19 cellular contexts compared by ENCODE assay signal in the genomic region with DNA sequence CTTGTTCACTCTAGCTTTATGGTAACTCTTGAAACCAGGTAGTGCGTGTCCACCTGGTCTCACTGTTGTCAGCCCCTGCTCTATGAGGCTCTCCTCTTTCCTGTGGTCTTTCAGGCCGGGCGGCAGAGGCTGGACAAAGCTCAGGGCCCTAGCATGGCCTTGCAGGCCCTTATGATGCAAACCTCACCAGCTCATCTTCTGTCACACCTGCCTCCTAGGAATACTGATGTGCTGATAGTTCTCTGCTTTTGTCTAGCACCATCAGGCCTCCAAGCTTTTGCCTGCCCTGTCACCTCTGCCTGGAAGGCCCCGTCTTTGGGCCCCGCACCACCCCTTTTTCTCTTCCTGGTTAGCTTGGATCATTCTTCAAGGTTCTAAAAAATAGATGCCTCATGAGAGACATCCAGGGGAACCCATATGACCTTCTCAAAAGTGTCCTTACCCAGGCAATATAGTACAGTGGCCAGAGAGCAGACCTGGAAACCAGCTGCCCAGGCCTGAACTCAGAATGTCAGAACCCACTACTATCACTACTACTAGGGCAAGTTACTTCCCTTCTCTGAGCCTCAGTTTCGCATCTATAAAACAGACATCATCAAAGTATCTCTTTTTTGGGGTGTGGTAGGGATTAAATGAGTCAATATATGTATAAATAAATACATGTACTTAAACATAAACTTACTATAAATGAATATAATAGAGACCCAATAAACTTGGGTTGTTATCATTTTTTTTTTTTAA.
A peak's percentile ranks its signal among the peaks of the same experiment; 100 is the strongest.
DNase-seq lines count a peak whose midpoint lies in the region; ATAC-seq and TF ChIP-seq lines count a peak whose summit lies in the region.
"Had no signal": no experiment of that assay in that cellular context is flagged by ENCODE, and none has a peak within 500 bp of the region (broad histone marks: within the 10 kb centered on the region; RNA-seq: fewer than 3 reads in every experiment).

No MANE protein-coding gene starts in this region.

- TF ChIP-seq RAD21 in SK-N-SH (IDR thresholded peaks at IDR 0.05; ENCODE audit: low read length): no peak

- TF ChIP-seq CTCF in MCF 10A (IDR thresholded peaks at IDR 0.05; ENCODE audit: unreplicated experiment): no peak
- no peak for TF ChIP-seq CTCF in breast epithelium (IDR thresholded peaks at IDR 0.05)
- TF ChIP-seq CTCF in omental fat pad (IDR thresholded peaks at IDR 0.05): no peak
- no peak for TF ChIP-seq CTCF in SK-N-SH (IDR thresholded peaks at IDR 0.05)
- TF ChIP-seq CTCF in GM10266 (IDR thresholded peaks at IDR 0.05; ENCODE audit: control insufficient read depth, insufficient read depth, low read depth, missing control alignments): no peak

- H3K4me2 ChIP-seq in SK-N-SH: no peak overlapping the region
- H3K4me2 ChIP-seq: A549 had no signal

- H3K79me2 ChIP-seq in SK-N-SH (ENCODE audit: insufficient read depth): no peaks in the 10 kb centered on the region

- CTCF ChIA-PET in MCF 10A (lab: Yijun Ruan, JAX): interaction anchor here (0.9 to 1.0 kb wide), 3 partner anchors 18 to 466 kb away, joined by 3 to 4 read pairs (median 3); no protein-coding TSS in a partner anchor
- CTCF ChIA-PET in CD4-positive, alpha-beta memory T cell (lab: Charles Lee; ENCODE audit: partially characterized antibody): interaction anchor here (1.0 to 1.1 kb wide), 2 partner anchors 20 to 87 kb away, joined by 3 read pairs; no protein-coding TSS in a partner anchor
- CTCF ChIA-PET in SK-N-SH (lab: Yijun Ruan, JAX): no interaction called here

- no peak overlapping the region for H3K4me3 Mint-ChIP-seq in MCF 10A (ENCODE audit: unreplicated experiment)
- no peak overlapping the region for H3K4me3 Mint-ChIP-seq in dendritic cell treated with granulocyte-macrophage colony-stimulating factor and Interleukin-4, amounts not matched to agents 40 ng/mL and 50 ng/mL, for 4 days
- H3K4me3 Mint-ChIP-seq in CD4-positive, alpha-beta memory T cell: no peak overlapping the region
- H3K4me3 Mint-ChIP-seq: CD8-positive, alpha-beta memory T cell had no signal

- H3K4me1 Mint-ChIP-seq in MCF 10A (ENCODE audit: insufficient read depth, unreplicated experiment): peaks cover 34% of the 10 kb centered on the region
- peaks cover 51% of the 10 kb centered on the region for H3K4me1 Mint-ChIP-seq in dendritic cell treated with granulocyte-macrophage colony-stimulating factor and Interleukin-4, amounts not matched to agents 40 ng/mL and 50 ng/mL, for 4 days (ENCODE audit: low read depth)
- peaks cover 0 to 4% (median 0%) of the 10 kb centered on the region in 4 donors for H3K4me1 Mint-ChIP-seq in CD4-positive, alpha-beta memory T cell
- H3K4me1 Mint-ChIP-seq: CD8-positive, alpha-beta memory T cell had no signal

- intact Hi-C loops in MCF 10A (cut with micrococcal nuclease): no loop called here
- intact Hi-C loops in breast epithelium (cut with DNase I; ENCODE audit: low total_unique reads): no loop called here
- intact Hi-C loops in dendritic cell treated with granulocyte-macrophage colony-stimulating factor and Interleukin-4, amounts not matched to agents 40 ng/mL and 50 ng/mL, for 4 days (cut with micrococcal nuclease): no loop called here
- intact Hi-C loops in CD4-positive, alpha-beta memory T cell (cut with micrococcal nuclease): no loop called here

- DNase-seq in MCF 10A (ENCODE audit: unreplicated experiment): no peak
- DNase-seq in breast epithelium (ENCODE audit: low spot score in 2 of 2): no peak
- DNase-seq in omental fat pad (ENCODE audit: low spot score): peak; percentile 9
- no peak for DNase-seq in CD4-positive, alpha-beta memory T cell
- no peak for DNase-seq in SK-N-SH
- no peak for DNase-seq in GM10266 (ENCODE audit: extremely low spot score)
- DNase-seq: CD8-positive, alpha-beta memory T cell; GOT3; KBM-7; MV-4-11; NCI-H187; NCI-H345; NCI-H524 treated with DMSO at 0.1 percent for 48 hours; PC-3; RPMI8226 had no signal

- WGBS in SK-N-SH (ENCODE audit: low lambda C conversion rate): 96% methylated on average over 6 of the region's 6 CpGs

- BruUV-seq in MCF 10A (replicated peaks; lab: Mats Ljungman, UMichigan): no TSS peak

- TF ChIP-seq POLR2A in breast epithelium (IDR thresholded peaks at IDR 0.05): no peak

- H3K4me1 ChIP-seq in breast epithelium (peaks cover 0 to 3% of the 10 kb centered on the region in 2 donors), SK-N-SH (ENCODE audit: control insufficient read depth in 1 of 2, insufficient read depth in 2 of 2, low read depth in 1 of 2, low read length in 1 of 2) (peaks cover 0 to 14% of the 10 kb centered on the region in 2 experiments; a peak in 2 of 4 replicates)
- peaks cover 8% of the 10 kb centered on the region for H3K4me1 ChIP-seq in CD4-positive, alpha-beta memory T cell (ENCODE audit: insufficient read depth, low read length)

- no peak for ATAC-seq in omental fat pad (ENCODE audit: low FRiP score)
- ATAC-seq: A549, HCT116, PC-3 had no signal

- no peaks in the 10 kb centered on the region for H3K27me3 Mint-ChIP-seq in MCF 10A (ENCODE audit: insufficient read depth, unreplicated experiment)
- H3K27me3 Mint-ChIP-seq in dendritic cell treated with granulocyte-macrophage colony-stimulating factor and Interleukin-4, amounts not matched to agents 40 ng/mL and 50 ng/mL, for 4 days: peaks cover 7% of the 10 kb centered on the region
- H3K27me3 Mint-ChIP-seq in CD4-positive, alpha-beta memory T cell: no peaks in the 10 kb centered on the region

- no peaks in the 10 kb centered on the region for H3K9me2 ChIP-seq in SK-N-SH

- H3K4me3 ChIP-seq in breast epithelium (no peak overlapping the region), SK-N-SH (ENCODE audit: low read depth in 2 of 2, low read length in 1 of 2) (no peak overlapping the region)
- H3K4me3 ChIP-seq in CD4-positive, alpha-beta memory T cell (ENCODE audit: low read length in 2 of 2): no peak overlapping the region
- H3K4me3 ChIP-seq: A549, BLaER1 had no signal

- H4K20me1 ChIP-seq in SK-N-SH (ENCODE audit: insufficient read depth): no peaks in the 10 kb centered on the region
- H4K20me1 ChIP-seq: BLaER1 had no signal

- no peak for TF ChIP-seq EP300 in SK-N-SH (IDR thresholded peaks at IDR 0.05; ENCODE audit: borderline replicate concordance in 1 of 2, low read depth in 1 of 2, low read length in 1 of 2)

- H3K9me3 Mint-ChIP-seq in MCF 10A (ENCODE audit: unreplicated experiment): peaks cover 7% of the 10 kb centered on the region
- H3K9me3 Mint-ChIP-seq in dendritic cell treated with granulocyte-macrophage colony-stimulating factor and Interleukin-4, amounts not matched to agents 40 ng/mL and 50 ng/mL, for 4 days: no peaks in the 10 kb centered on the region
- peaks cover 0 to 7% (median under 1%) of the 10 kb centered on the region in 8 donors for H3K9me3 Mint-ChIP-seq in CD4-positive, alpha-beta memory T cell
- H3K9me3 Mint-ChIP-seq: CD8-positive, alpha-beta memory T cell had no signal

- no peak overlapping the region for H2AFZ ChIP-seq in SK-N-SH (ENCODE audit: low read depth)

- H3K27ac ChIP-seq in breast epithelium (no peak overlapping the region), SK-N-SH (ENCODE audit: low read depth in 2 of 2, low read length in 1 of 2) (no peak overlapping the region)
- no peak overlapping the region for H3K27ac ChIP-seq in CD4-positive, alpha-beta memory T cell (ENCODE audit: low read depth, low read length)
- H3K27ac ChIP-seq: BLaER1 had no signal

- H3K27ac Mint-ChIP-seq in MCF 10A (ENCODE audit: low read depth, unreplicated experiment): peak overlapping the region; percentile 49
- peak overlapping the region; percentile 17 for H3K27ac Mint-ChIP-seq in dendritic cell treated with granulocyte-macrophage colony-stimulating factor and Interleukin-4, amounts not matched to agents 40 ng/mL and 50 ng/mL, for 4 days
- peak overlapping the region in 2 of 7 donors; percentile 13 to 80 for H3K27ac Mint-ChIP-seq in CD4-positive, alpha-beta memory T cell

- H3K27me3 ChIP-seq in breast epithelium (no peaks in the 10 kb centered on the region), SK-N-SH (ENCODE audit: insufficient read depth) (no peaks in the 10 kb centered on the region)
- H3K27me3 ChIP-seq in CD4-positive, alpha-beta memory T cell (ENCODE audit: insufficient read depth, low read length): no peaks in the 10 kb centered on the region
- H3K27me3 ChIP-seq: BLaER1 had no signal

- H3K36me3 ChIP-seq in breast epithelium (no peaks in the 10 kb centered on the region), SK-N-SH (replicated peaks in 1 of 2; ENCODE audit: control insufficient read depth in 1 of 2, insufficient read depth in 2 of 2, low read length in 1 of 2) (no peaks in the 10 kb centered on the region)
- no peaks in the 10 kb centered on the region for H3K36me3 ChIP-seq in CD4-positive, alpha-beta memory T cell (ENCODE audit: insufficient read depth, low read length)
- H3K36me3 ChIP-seq: BLaER1 had no signal

- no peak overlapping the region for H3K9ac ChIP-seq in SK-N-SH
- H3K9ac ChIP-seq: BLaER1 had no signal

- no peaks in the 10 kb centered on the region for H3K36me3 Mint-ChIP-seq in MCF 10A (ENCODE audit: insufficient read depth, unreplicated experiment)
- no peaks in the 10 kb centered on the region for H3K36me3 Mint-ChIP-seq in dendritic cell treated with granulocyte-macrophage colony-stimulating factor and Interleukin-4, amounts not matched to agents 40 ng/mL and 50 ng/mL, for 4 days (ENCODE audit: low read depth)
- no peaks in the 10 kb centered on the region for H3K36me3 Mint-ChIP-seq in CD4-positive, alpha-beta memory T cell

- H3K9me3 ChIP-seq in breast epithelium: no peaks in the 10 kb centered on the region
- no peaks in the 10 kb centered on the region for H3K9me3 ChIP-seq in CD4-positive, alpha-beta memory T cell (ENCODE audit: control insufficient read depth in 1 of 2, low read length in 2 of 2)
- no peaks in the 10 kb centered on the region for H3K9me3 ChIP-seq in SK-N-SH

- POLR2A ChIA-PET in MCF 10A (lab: Yijun Ruan, JAX): interaction anchor here (0.8 to 2.1 kb wide), 4 partner anchors 13 to 92 kb away, joined by 3 to 9 read pairs (median 4); partner anchors contain the start of gene ZFP36L1
- POLR2A ChIA-PET in CD4-positive, alpha-beta memory T cell (lab: Charles Lee; ENCODE audit: partially characterized antibody): interaction anchor here (1.4 to 1.5 kb wide), 2 partner anchors 11 to 80 kb away, joined by 4 to 6 read pairs; no protein-coding TSS in a partner anchor
- POLR2A ChIA-PET in SK-N-SH (lab: Yijun Ruan, JAX): no interaction called here

- H3F3A ChIP-seq in SK-N-SH (replicated peaks; ENCODE audit: insufficient read depth): peaks cover 13% of the 10 kb centered on the region

TF ChIP-seq in SK-N-SH, 30 proteins besides CTCF, POLR2A, EP300 and RAD21 (continues in another document):
- TF ChIP-seq TEAD4 (IDR thresholded peaks at IDR 0.05; ENCODE audit: borderline replicate concordance, insufficient read depth) (no peak), RXRA (IDR thresholded peaks at IDR 0.05; ENCODE audit: borderline replicate concordance, low read depth) (no peak)
